Comparison of ENCODE assay signal across 1 cellular context in the genomic region with DNA sequence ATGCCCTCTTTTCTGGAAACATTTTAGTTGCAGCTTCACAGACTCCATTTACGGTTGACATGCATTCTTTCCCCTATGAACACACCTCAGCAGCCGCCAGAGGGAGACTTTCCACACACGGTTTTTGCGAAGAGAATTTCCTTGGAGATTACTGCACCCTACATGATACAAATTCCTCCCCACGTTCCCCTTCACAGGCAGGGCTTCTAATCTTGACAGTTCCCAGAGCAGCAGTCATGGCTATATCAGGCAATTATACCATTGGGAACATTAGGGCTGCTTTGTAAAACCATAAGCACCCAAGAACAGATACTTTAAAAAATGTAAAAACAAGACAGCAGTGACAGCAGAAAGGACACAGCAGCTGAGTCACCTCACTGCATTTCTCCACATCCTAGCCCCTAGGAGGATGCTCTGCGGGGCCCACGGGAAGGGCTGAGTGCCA.
TF ChIP-seq lines count a peak whose summit lies in the region.

No MANE protein-coding gene starts in this region.

TF ChIP-seq in K562, 482 proteins besides CTCF, POLR2A, EP300 and RAD21 (continued from another document and continues in another):
- TF ChIP-seq ZMIZ1 (IDR thresholded peaks at IDR 0.05; ENCODE audit: low read depth in 2 of 2, low read length in 2 of 2), result peak in 1 of 2 experiments; percentile 38; a peak in 1 of 4 replicates
- TF ChIP-seq PTTG1 (tag; IDR thresholded peaks at IDR 0.05; ENCODE audit: low read depth), result no peak
- no peak for TF ChIP-seq ELF2 (CRISPR knock-in tag; IDR thresholded peaks at IDR 0.05)
- TF ChIP-seq RCOR1 (IDR thresholded peaks at IDR 0.05; ENCODE audit: borderline replicate concordance in 1 of 2, low read depth in 2 of 2, low read length in 2 of 2), result peak in 1 of 2 experiments; percentile 55; a peak in 1 of 4 replicates
- no peak for TF ChIP-seq ZBTB2 (IDR thresholded peaks at IDR 0.05)
- no peak for TF ChIP-seq KDM5B (IDR thresholded peaks at IDR 0.05; ENCODE audit: insufficient replicate concordance, low read depth, low read length)
- peak; percentile 6; the same call in 1 of the 2 replicates for TF ChIP-seq C11orf30 (IDR thresholded peaks at IDR 0.05; ENCODE audit: low read depth)
- peak; percentile 61 to 68; a peak in 3 of 4 replicates for TF ChIP-seq FOXK2 (conservative IDR thresholded peaks at IDR 0.05 in 1 of 2, IDR thresholded peaks at IDR 0.05 in 1 of 2; ENCODE audit: low read depth in 2 of 2)
- no peak for TF ChIP-seq FIP1L1 (IDR thresholded peaks at IDR 0.05; ENCODE audit: low read depth, low read length, poor library complexity, severe bottlenecking)
- no peak for TF ChIP-seq GTF2E2 (tag; IDR thresholded peaks at IDR 0.05)
- peak; percentile 63; the same call in 1 of the 2 replicates for TF ChIP-seq CC2D1A (IDR thresholded peaks at IDR 0.05)
- TF ChIP-seq LARP7 (IDR thresholded peaks at IDR 0.05), result no peak
- TF ChIP-seq, protein P1, sequence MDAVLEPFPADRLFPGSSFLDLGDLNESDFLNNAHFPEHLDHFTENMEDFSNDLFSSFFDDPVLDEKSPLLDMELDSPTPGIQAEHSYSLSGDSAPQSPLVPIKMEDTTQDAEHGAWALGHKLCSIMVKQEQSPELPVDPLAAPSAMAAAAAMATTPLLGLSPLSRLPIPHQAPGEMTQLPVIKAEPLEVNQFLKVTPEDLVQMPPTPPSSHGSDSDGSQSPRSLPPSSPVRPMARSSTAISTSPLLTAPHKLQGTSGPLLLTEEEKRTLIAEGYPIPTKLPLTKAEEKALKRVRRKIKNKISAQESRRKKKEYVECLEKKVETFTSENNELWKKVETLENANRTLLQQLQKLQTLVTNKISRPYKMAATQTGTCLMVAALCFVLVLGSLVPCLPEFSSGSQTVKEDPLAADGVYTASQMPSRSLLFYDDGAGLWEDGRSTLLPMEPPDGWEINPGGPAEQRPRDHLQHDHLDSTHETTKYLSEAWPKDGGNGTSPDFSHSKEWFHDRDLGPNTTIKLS (IDR thresholded peaks at IDR 0.05; ENCODE audit: borderline replicate concordance, low read depth), result no peak
- TF ChIP-seq PYGO2 (tag; IDR thresholded peaks at IDR 0.05), result no peak
- TF ChIP-seq ZNF143 (CRISPR knock-in tag; IDR thresholded peaks at IDR 0.05), result 0 out of 2 replicates have a peak, but pooled peaks have one; percentile 18
- no peak for TF ChIP-seq TAL1 (IDR thresholded peaks at IDR 0.05)
- TF ChIP-seq ZNF586 (CRISPR knock-in tag; conservative IDR thresholded peaks at IDR 0.05), result no peak
- 0 out of 2 replicates have a peak, but pooled peaks have one; percentile 34 for TF ChIP-seq ZEB2 (IDR thresholded peaks at IDR 0.05)
- TF ChIP-seq, protein P2, sequence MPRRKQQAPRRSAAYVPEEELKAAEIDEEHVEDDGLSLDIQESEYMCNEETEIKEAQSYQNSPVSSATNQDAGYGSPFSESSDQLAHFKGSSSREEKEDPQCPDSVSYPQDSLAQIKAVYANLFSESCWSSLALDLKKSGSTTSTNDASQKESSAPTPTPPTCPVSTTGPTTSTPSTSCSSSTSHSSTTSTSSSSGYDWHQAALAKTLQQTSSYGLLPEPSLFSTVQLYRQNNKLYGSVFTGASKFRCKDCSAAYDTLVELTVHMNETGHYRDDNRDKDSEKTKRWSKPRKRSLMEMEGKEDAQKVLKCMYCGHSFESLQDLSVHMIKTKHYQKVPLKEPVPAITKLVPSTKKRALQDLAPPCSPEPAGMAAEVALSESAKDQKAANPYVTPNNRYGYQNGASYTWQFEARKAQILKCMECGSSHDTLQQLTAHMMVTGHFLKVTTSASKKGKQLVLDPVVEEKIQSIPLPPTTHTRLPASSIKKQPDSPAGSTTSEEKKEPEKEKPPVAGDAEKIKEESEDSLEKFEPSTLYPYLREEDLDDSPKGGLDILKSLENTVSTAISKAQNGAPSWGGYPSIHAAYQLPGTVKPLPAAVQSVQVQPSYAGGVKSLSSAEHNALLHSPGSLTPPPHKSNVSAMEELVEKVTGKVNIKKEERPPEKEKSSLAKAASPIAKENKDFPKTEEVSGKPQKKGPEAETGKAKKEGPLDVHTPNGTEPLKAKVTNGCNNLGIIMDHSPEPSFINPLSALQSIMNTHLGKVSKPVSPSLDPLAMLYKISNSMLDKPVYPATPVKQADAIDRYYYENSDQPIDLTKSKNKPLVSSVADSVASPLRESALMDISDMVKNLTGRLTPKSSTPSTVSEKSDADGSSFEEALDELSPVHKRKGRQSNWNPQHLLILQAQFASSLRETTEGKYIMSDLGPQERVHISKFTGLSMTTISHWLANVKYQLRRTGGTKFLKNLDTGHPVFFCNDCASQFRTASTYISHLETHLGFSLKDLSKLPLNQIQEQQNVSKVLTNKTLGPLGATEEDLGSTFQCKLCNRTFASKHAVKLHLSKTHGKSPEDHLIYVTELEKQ (CRISPR knock-in tag; IDR thresholded peaks at IDR 0.05), result no peak
- no peak for TF ChIP-seq ZKSCAN8 (CRISPR knock-in tag; IDR thresholded peaks at IDR 0.05)
- TF ChIP-seq, protein P3, sequence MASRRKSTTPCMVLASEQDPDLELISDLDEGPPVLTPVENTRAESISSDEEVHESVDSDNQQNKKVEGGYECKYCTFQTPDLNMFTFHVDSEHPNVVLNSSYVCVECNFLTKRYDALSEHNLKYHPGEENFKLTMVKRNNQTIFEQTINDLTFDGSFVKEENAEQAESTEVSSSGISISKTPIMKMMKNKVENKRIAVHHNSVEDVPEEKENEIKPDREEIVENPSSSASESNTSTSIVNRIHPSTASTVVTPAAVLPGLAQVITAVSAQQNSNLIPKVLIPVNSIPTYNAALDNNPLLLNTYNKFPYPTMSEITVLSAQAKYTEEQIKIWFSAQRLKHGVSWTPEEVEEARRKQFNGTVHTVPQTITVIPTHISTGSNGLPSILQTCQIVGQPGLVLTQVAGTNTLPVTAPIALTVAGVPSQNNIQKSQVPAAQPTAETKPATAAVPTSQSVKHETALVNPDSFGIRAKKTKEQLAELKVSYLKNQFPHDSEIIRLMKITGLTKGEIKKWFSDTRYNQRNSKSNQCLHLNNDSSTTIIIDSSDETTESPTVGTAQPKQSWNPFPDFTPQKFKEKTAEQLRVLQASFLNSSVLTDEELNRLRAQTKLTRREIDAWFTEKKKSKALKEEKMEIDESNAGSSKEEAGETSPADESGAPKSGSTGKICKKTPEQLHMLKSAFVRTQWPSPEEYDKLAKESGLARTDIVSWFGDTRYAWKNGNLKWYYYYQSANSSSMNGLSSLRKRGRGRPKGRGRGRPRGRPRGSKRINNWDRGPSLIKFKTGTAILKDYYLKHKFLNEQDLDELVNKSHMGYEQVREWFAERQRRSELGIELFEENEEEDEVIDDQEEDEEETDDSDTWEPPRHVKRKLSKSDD (conservative IDR thresholded peaks at IDR 0.05; ENCODE audit: low read length), result peak; percentile 71; the same call in 1 of the 2 replicates
- no peak for TF ChIP-seq MTA2 (IDR thresholded peaks at IDR 0.05; ENCODE audit: low read depth)
- no peak for TF ChIP-seq HNRNPK (IDR thresholded peaks at IDR 0.05; ENCODE audit: low read depth, low read length, poor library complexity, severe bottlenecking)
- TF ChIP-seq TEAD4 (IDR thresholded peaks at IDR 0.05; ENCODE audit: low read length), result peak; percentile 65
- no peak for TF ChIP-seq TEAD4 (CRISPR knock-in tag; IDR thresholded peaks at IDR 0.05; ENCODE audit: borderline replicate concordance)
- peak; percentile 63 for TF ChIP-seq CTBP1 (IDR thresholded peaks at IDR 0.05; ENCODE audit: borderline replicate concordance)
- no peak for TF ChIP-seq TBP (optimal IDR thresholded peaks at IDR 0.05; ENCODE audit: low read depth, low read length)
- TF ChIP-seq ELF4 (CRISPR knock-in tag; IDR thresholded peaks at IDR 0.05), result no peak
- no peak for TF ChIP-seq RBBP5 (IDR thresholded peaks at IDR 0.05; ENCODE audit: borderline replicate concordance, insufficient read depth, low read length, poor library complexity, severe bottlenecking)
- TF ChIP-seq ZNF253 (CRISPR knock-in tag; conservative IDR thresholded peaks at IDR 0.05), result no peak
- peak; percentile 89 for TF ChIP-seq SMC3 (conservative IDR thresholded peaks at IDR 0.05; ENCODE audit: insufficient read depth, low read depth, low read length)
- peak; percentile 36; the same call in 1 of the 2 replicates for TF ChIP-seq ZNF316 (IDR thresholded peaks at IDR 0.05)
- peak; percentile 71; the same call in 1 of the 2 replicates for TF ChIP-seq XRCC5 (IDR thresholded peaks at IDR 0.05; ENCODE audit: low read depth, low read length)
- TF ChIP-seq CBFA2T3 (IDR thresholded peaks at IDR 0.05), result no peak
- TF ChIP-seq KAT2B (IDR thresholded peaks at IDR 0.05; ENCODE audit: low read depth, low read length), result no peak
- TF ChIP-seq NFXL1 (CRISPR knock-in tag; IDR thresholded peaks at IDR 0.05), result no peak
- TF ChIP-seq, protein P4, sequence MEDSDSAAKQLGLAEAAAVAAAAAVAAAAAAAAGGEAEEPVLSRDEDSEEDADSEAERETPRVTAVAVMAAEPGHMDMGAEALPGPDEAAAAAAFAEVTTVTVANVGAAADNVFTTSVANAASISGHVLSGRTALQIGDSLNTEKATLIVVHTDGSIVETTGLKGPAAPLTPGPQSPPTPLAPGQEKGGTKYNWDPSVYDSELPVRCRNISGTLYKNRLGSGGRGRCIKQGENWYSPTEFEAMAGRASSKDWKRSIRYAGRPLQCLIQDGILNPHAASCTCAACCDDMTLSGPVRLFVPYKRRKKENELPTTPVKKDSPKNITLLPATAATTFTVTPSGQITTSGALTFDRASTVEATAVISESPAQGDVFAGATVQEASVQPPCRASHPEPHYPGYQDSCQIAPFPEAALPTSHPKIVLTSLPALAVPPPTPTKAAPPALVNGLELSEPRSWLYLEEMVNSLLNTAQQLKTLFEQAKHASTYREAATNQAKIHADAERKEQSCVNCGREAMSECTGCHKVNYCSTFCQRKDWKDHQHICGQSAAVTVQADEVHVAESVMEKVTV (CRISPR knock-in tag; IDR thresholded peaks at IDR 0.05), result peak; percentile 59
- TF ChIP-seq DPF2 (IDR thresholded peaks at IDR 0.05), result 0 out of 2 replicates have a peak, but pooled peaks have one; percentile 26
- TF ChIP-seq ZNF699 (CRISPR knock-in tag; IDR thresholded peaks at IDR 0.05; ENCODE audit: insufficient replicate concordance), result no peak
- peak; percentile 71; the same call in 1 of the 2 replicates for TF ChIP-seq MTA3 (IDR thresholded peaks at IDR 0.05; ENCODE audit: borderline replicate concordance)
- peak in 1 of 3 experiments; percentile 55 for TF ChIP-seq YY1 (IDR thresholded peaks at IDR 0.05; ENCODE audit: borderline replicate concordance in 1 of 3, control insufficient read depth in 1 of 3, extremely low read depth in 1 of 3, insufficient read depth in 3 of 3, insufficient read length in 1 of 3, insufficient replicate concordance in 2 of 3, low read depth in 1 of 3, low read length in 2 of 3)
- peak; percentile 48; the same call in 1 of the 2 replicates for TF ChIP-seq SMARCA4 (IDR thresholded peaks at IDR 0.05)
- TF ChIP-seq JUND (IDR thresholded peaks at IDR 0.05; ENCODE audit: borderline replicate concordance, low read depth, low read length), result peak; percentile 67; the same call in 1 of the 2 replicates
- TF ChIP-seq JUND (tag; IDR thresholded peaks at IDR 0.05; ENCODE audit: borderline replicate concordance, low read depth, low read length), result no peak; the same call in 2 of the 3 replicates
- no peak for TF ChIP-seq POLR3G (IDR thresholded peaks at IDR 0.05; ENCODE audit: extremely low read depth, insufficient read length, insufficient replicate concordance)
- TF ChIP-seq EZH2 (IDR thresholded peaks at IDR 0.05; ENCODE audit: borderline replicate concordance, low read depth, low read length), result no peak
- no peak for TF ChIP-seq HNRNPLL (IDR thresholded peaks at IDR 0.05; ENCODE audit: low read depth, low read length, poor library complexity, severe bottlenecking)
- no peak for TF ChIP-seq TAF7 (tag; IDR thresholded peaks at IDR 0.05)
- TF ChIP-seq POLR2G (IDR thresholded peaks at IDR 0.05; ENCODE audit: low read depth, low read length), result no peak
- TF ChIP-seq, protein P5, sequence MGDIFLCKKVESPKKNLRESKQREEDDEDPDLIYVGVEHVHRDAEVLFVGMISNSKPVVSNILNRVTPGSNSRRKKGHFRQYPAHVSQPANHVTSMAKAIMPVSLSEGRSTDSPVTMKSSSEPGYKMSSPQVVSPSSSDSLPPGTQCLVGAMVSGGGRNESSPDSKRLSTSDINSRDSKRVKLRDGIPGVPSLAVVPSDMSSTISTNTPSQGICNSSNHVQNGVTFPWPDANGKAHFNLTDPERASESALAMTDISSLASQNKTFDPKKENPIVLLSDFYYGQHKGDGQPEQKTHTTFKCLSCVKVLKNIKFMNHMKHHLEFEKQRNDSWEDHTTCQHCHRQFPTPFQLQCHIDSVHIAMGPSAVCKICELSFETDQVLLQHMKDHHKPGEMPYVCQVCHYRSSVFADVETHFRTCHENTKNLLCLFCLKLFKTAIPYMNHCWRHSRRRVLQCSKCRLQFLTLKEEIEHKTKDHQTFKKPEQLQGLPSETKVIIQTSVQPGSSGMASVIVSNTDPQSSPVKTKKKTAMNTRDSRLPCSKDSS (IDR thresholded peaks at IDR 0.05; ENCODE audit: low read depth, partially characterized antibody), result peak; percentile 7
